In the genomic region with DNA sequence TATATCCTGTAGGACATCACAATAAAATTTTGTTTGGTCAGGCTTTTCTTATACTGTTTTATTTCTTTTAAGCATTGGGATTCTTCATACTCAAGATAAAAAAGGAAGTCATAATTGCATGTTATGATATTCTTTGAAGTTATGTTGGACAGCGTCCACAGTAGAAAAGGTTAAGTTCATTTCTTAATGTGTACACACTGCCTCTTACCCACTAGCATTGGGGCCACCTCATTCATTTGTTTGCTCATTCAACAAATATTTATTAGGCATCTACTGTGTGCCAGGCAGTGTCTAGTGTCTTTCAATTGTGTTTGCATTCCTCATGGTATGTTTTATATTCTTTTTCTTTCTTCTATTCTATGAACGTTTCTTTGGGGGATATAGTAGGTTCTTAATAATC, we compare ENCODE assay signal across 28 cellular contexts.
A peak's percentile ranks its signal among the peaks of the same experiment; 100 is the strongest.
DNase-seq lines count a peak whose midpoint lies in the region; ATAC-seq, FAIRE-seq and TF ChIP-seq lines count a peak whose summit lies in the region.
"Had no signal": no experiment of that assay in that cellular context is flagged by ENCODE, and none has a peak within 500 bp of the region (broad histone marks: within the 10 kb centered on the region; RNA-seq: fewer than 3 reads in every experiment).

No MANE protein-coding gene starts in this region.

- peak in 1 of 2 experiments; percentile 58 for DNase-seq in A549 (ENCODE audit: low read depth in 1 of 2, low spot score in 1 of 2)
- DNase-seq in amniotic epithelial cell (ENCODE audit: low read depth): peak; percentile 66
- DNase-seq in left lobe of liver (ENCODE audit: low spot score): no peak
- DNase-seq in endodermal cell: no peak
- DNase-seq in islet precursor cell: no peak
- no peak for DNase-seq in mucosa of gallbladder (ENCODE audit: low spot score)
- DNase-seq: activated CD4-positive, alpha-beta T cell treated with anti-CD3 and anti-CD28 coated beads, Interleukin-2, amount 10 ng/mL, durations not matched to agents 24 days and 14 days; activated effector memory CD4-positive, alpha-beta T cell treated with Interleukin-2 at 50 U/mL for 16 hours; activated naive CD8-positive, alpha-beta T cell treated with anti-CD3 and anti-CD28 coated beads for 36 hours; CD4-positive, alpha-beta T cell; effector CD8-positive, alpha-beta T cell; foreskin melanocyte; heart left ventricle; Karpas-422; lower lobe of right lung; naive thymus-derived CD8-positive, alpha-beta T cell; NCI-H1048; NCI-H510A; nucleus accumbens; RPMI8226; T-helper 9 cell had no signal

- no peaks in the 10 kb centered on the region for H3K36me3 Mint-ChIP-seq in endodermal cell (ENCODE audit: low read depth)
- H3K36me3 Mint-ChIP-seq: activated naive CD8-positive, alpha-beta T cell treated with anti-CD3 and anti-CD28 coated beads for 36 hours; naive thymus-derived CD8-positive, alpha-beta T cell; stimulated activated memory B cell treated with anti-CD40 and anti-IgM and Interleukin-4, amounts not matched to agents 10 μg/mL and 1 μg/mL and 100 μg/mL, for 72 hours had no signal

- no peak overlapping the region; the same call in 2 of the 3 replicates for H3K4me3 ChIP-seq in A549
- no peak overlapping the region for H3K4me3 ChIP-seq in HEK293 (ENCODE audit: low read depth, low read length)
- no peak overlapping the region for H3K4me3 ChIP-seq in endodermal cell (ENCODE audit: low read length)
- H3K4me3 ChIP-seq: ascending aorta, coronary artery, heart left ventricle, lower lobe of right lung, SJSA1 had no signal

- no peaks in the 10 kb centered on the region for H3K27me3 ChIP-seq in endodermal cell (ENCODE audit: control insufficient read depth, insufficient read depth, low read length, poor library complexity, severe bottlenecking)
- H3K27me3 ChIP-seq: ascending aorta, heart left ventricle, SJSA1 had no signal

- peak in 1 of 2 experiments; percentile 55; a peak in 1 of 5 replicates for TF ChIP-seq EP300 in A549 (IDR thresholded peaks at IDR 0.05)

- H3K9me3 ChIP-seq in A549 (no peaks in the 10 kb centered on the region), HEK293 (ENCODE audit: control insufficient read depth, insufficient read depth, low read depth, low read length) (no peaks in the 10 kb centered on the region), endodermal cell (ENCODE audit: control insufficient read depth, low read length) (no peaks in the 10 kb centered on the region)
- H3K9me3 ChIP-seq: ascending aorta, heart left ventricle, lower lobe of right lung, SJSA1 had no signal

- H3K27ac Mint-ChIP-seq in endodermal cell: no peak overlapping the region
- H3K27ac Mint-ChIP-seq: activated CD4-positive, alpha-beta T cell treated with anti-CD3 and anti-CD28 coated beads, Interleukin-2, amount 10 ng/mL, durations not matched to agents 24 days and 14 days; activated naive CD8-positive, alpha-beta T cell treated with anti-CD3 and anti-CD28 coated beads for 36 hours; CD4-positive, alpha-beta T cell; naive thymus-derived CD8-positive, alpha-beta T cell; stimulated activated memory B cell treated with anti-CD40 and anti-IgM and Interleukin-4, amounts not matched to agents 10 μg/mL and 1 μg/mL and 100 μg/mL, for 72 hours had no signal

- H3K4me1 ChIP-seq in A549 (peaks cover 57% of the 10 kb centered on the region), HEK293 (ENCODE audit: control insufficient read depth, insufficient read depth, low read length) (peaks cover 2% of the 10 kb centered on the region), endodermal cell (ENCODE audit: control insufficient read depth, insufficient read depth, low read length) (peaks cover 12% of the 10 kb centered on the region)

- H3K36me3 ChIP-seq in HEK293 (ENCODE audit: control insufficient read depth in 2 of 2, insufficient read depth in 1 of 2, low read length in 2 of 2) (no peaks in the 10 kb centered on the region; a peak in 1 of 3 replicates), endodermal cell (ENCODE audit: control insufficient read depth, insufficient read depth, low read length) (no peaks in the 10 kb centered on the region)
- H3K36me3 ChIP-seq: ascending aorta, heart left ventricle, lower lobe of right lung, SJSA1 had no signal

- H3K27ac ChIP-seq in A549: peak overlapping the region; percentile 51 to 71; a peak in 5 of 6 replicates
- H3K27ac ChIP-seq in HEK293 (ENCODE audit: extremely low read depth, low read depth, low read length): no peak overlapping the region
- no peak overlapping the region for H3K27ac ChIP-seq in endodermal cell (ENCODE audit: low read depth, low read length)
- H3K27ac ChIP-seq: ascending aorta, coronary artery, heart left ventricle, lower lobe of right lung, SJSA1 had no signal

- FAIRE-seq in A549 (lab: Jason Lieb, UNC): peak; percentile 51

- TF ChIP-seq POLR2A in A549 (IDR thresholded peaks at IDR 0.05; ENCODE audit: low read length): no peak

- no peak overlapping the region for H3K9ac ChIP-seq in endodermal cell (ENCODE audit: extremely low read depth, low read length, poor library complexity, severe bottlenecking)

- no peak overlapping the region for H3K4me3 Mint-ChIP-seq in endodermal cell
- H3K4me3 Mint-ChIP-seq: activated CD4-positive, alpha-beta T cell treated with anti-CD3 and anti-CD28 coated beads, Interleukin-2, amount 10 ng/mL, durations not matched to agents 24 days and 14 days; activated naive CD8-positive, alpha-beta T cell treated with anti-CD3 and anti-CD28 coated beads for 36 hours; CD4-positive, alpha-beta T cell; naive thymus-derived CD8-positive, alpha-beta T cell; stimulated activated memory B cell treated with anti-CD40 and anti-IgM and Interleukin-4, amounts not matched to agents 10 μg/mL and 1 μg/mL and 100 μg/mL, for 72 hours had no signal

- CTCF ChIA-PET in A549 (lab: Yijun Ruan, JAX) (interaction anchor here (0.7 kb wide), 1 partner anchor 632 kb away, joined by 3 read pairs; no protein-coding TSS in a partner anchor), HEK293 (lab: Yijun Ruan, JAX) (no interaction called here)

- no peaks in the 10 kb centered on the region for H3K9me3 Mint-ChIP-seq in endodermal cell
- H3K9me3 Mint-ChIP-seq: activated CD4-positive, alpha-beta T cell treated with anti-CD3 and anti-CD28 coated beads, Interleukin-2, amount 10 ng/mL, durations not matched to agents 24 days and 14 days; activated naive CD8-positive, alpha-beta T cell treated with anti-CD3 and anti-CD28 coated beads for 36 hours; CD4-positive, alpha-beta T cell; stimulated activated memory B cell treated with anti-CD40 and anti-IgM and Interleukin-4, amounts not matched to agents 10 μg/mL and 1 μg/mL and 100 μg/mL, for 72 hours had no signal

- peak; percentile 76 to 93; a peak in 5 of 6 replicates for ATAC-seq in A549
- ATAC-seq in left lobe of liver: peak; percentile 80
- ATAC-seq in HG03439 (IDR thresholded peaks at IDR 0.05; ENCODE audit: unreplicated experiment): no peak
- ATAC-seq: HCT116; naive thymus-derived CD8-positive, alpha-beta T cell; stimulated activated memory B cell treated with anti-CD40 and anti-IgM and Interleukin-4, amounts not matched to agents 10 μg/mL and 1 μg/mL and 100 μg/mL, for 72 hours had no signal

- peaks cover 16% of the 10 kb centered on the region for H3K4me1 Mint-ChIP-seq in endodermal cell
- H3K4me1 Mint-ChIP-seq: activated CD4-positive, alpha-beta T cell treated with anti-CD3 and anti-CD28 coated beads, Interleukin-2, amount 10 ng/mL, durations not matched to agents 24 days and 14 days; activated naive CD8-positive, alpha-beta T cell treated with anti-CD3 and anti-CD28 coated beads for 36 hours; naive thymus-derived CD8-positive, alpha-beta T cell; stimulated activated memory B cell treated with anti-CD40 and anti-IgM and Interleukin-4, amounts not matched to agents 10 μg/mL and 1 μg/mL and 100 μg/mL, for 72 hours had no signal

- TF ChIP-seq RAD21 in A549 (conservative IDR thresholded peaks at IDR 0.05 in 1 of 2, IDR thresholded peaks at IDR 0.05 in 1 of 2): no peak

- TF ChIP-seq CTCF in A549 (IDR thresholded peaks at IDR 0.05) (no peak), HEK293 (tag by site-specific recombination; IDR thresholded peaks at IDR 0.05) (no peak), endodermal cell (conservative IDR thresholded peaks at IDR 0.05) (no peak)

- WGBS in A549 (ENCODE audit: missing lambda C conversion rate): 3% methylated on average over 2 of the region's 2 CpGs
- 86% methylated on average over 1 of the region's 2 CpGs; no CpG with 5 or more reads in 1 of the 2 experiments for WGBS in endodermal cell (ENCODE audit: insufficient coverage in 1 of 2, insufficient read length in 1 of 2), 2 experiments

- H3K4me2 ChIP-seq in A549: peak overlapping the region; percentile 73

- H3K27me3 Mint-ChIP-seq in endodermal cell (ENCODE audit: insufficient read depth): no peaks in the 10 kb centered on the region
- H3K27me3 Mint-ChIP-seq: activated CD4-positive, alpha-beta T cell treated with anti-CD3 and anti-CD28 coated beads, Interleukin-2, amount 10 ng/mL, durations not matched to agents 24 days and 14 days; activated naive CD8-positive, alpha-beta T cell treated with anti-CD3 and anti-CD28 coated beads for 36 hours; CD4-positive, alpha-beta T cell; stimulated activated memory B cell treated with anti-CD40 and anti-IgM and Interleukin-4, amounts not matched to agents 10 μg/mL and 1 μg/mL and 100 μg/mL, for 72 hours had no signal

- POLR2A ChIA-PET in A549 (lab: Yijun Ruan, JAX): no interaction called here
- POLR2A ChIA-PET in HEK293 (lab: Yijun Ruan, JAX): no interaction called here

TF ChIP-seq in A549, 52 proteins besides CTCF, POLR2A, EP300 and RAD21 (continues in another document):
- TF ChIP-seq SMC3 (IDR thresholded peaks at IDR 0.05) (0 out of 3 replicates have a peak, but pooled peaks have one; percentile 8), FOSB (CRISPR knock-in tag; IDR thresholded peaks at IDR 0.05) (no peak), GATA3 (IDR thresholded peaks at IDR 0.05; ENCODE audit: borderline replicate concordance) (peak; percentile 70), NPAS2 (CRISPR knock-in tag; IDR thresholded peaks at IDR 0.05; ENCODE audit: borderline replicate concordance) (no peak), NFE2L2 (conservative IDR thresholded peaks at IDR 0.05; ENCODE audit: low read length) (no peak), CBX8 (IDR thresholded peaks at IDR 0.05) (no peak), EHMT2 (IDR thresholded peaks at IDR 0.05; ENCODE audit: low read depth) (no peak)

TF ChIP-seq in HEK293, 187 proteins besides CTCF, POLR2A, EP300 and RAD21 (continues in another document):
- no peak for TF ChIP-seq ZNF175 (tag by site-specific recombination; IDR thresholded peaks at IDR 0.05)
- TF ChIP-seq ZNF776 (tag by site-specific recombination; IDR thresholded peaks at IDR 0.05; ENCODE audit: borderline replicate concordance): no peak
- no peak for TF ChIP-seq ZNF843 (tag by site-specific recombination; IDR thresholded peaks at IDR 0.05)
- TF ChIP-seq, protein P1, sequence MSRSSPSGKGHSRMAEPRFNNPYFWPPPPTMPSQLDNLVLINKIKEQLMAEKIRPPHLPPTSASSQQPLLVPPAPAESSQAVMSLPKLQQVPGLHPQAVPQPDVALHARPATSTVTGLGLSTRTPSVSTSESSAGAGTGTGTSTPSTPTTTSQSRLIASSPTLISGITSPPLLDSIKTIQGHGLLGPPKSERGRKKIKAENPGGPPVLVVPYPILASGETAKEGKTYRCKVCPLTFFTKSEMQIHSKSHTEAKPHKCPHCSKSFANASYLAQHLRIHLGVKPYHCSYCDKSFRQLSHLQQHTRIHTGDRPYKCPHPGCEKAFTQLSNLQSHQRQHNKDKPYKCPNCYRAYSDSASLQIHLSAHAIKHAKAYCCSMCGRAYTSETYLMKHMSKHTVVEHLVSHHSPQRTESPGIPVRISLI (tag by site-specific recombination; IDR thresholded peaks at IDR 0.05): no peak

Comparison
In these comparisons a context has a peak if more than half of its experiments do, and no peak if none do; other contexts are left out.
1. H3K27ac ChIP-seq: peak in A549 (2 of 2); none in HEK293 (single experiment) and endodermal cell (single experiment).